Comparison of ENCODE assay signal across 16 cellular contexts in genomic region chr16:56269276-56269675, GRCh38.
DNase-seq lines count a peak whose midpoint lies in the region; ATAC-seq, FAIRE-seq and TF ChIP-seq lines count a peak whose summit lies in the region.
"Had no signal": no experiment of that assay in that cellular context is flagged by ENCODE, and none has a peak within 500 bp of the region (broad histone marks: within the 10 kb centered on the region; RNA-seq: fewer than 3 reads in every experiment).

No MANE protein-coding gene starts in this region.

- CTCF ChIA-PET in H1 (lab: Charles Lee; ENCODE audit: partially characterized antibody), result interaction anchor here (0.6 to 3.3 kb wide), 5 partner anchors 11 to 341 kb away, joined by 3 to 30 read pairs (median 6); no protein-coding TSS in a partner anchor
- CTCF ChIA-PET in CD4-positive, alpha-beta T cell (lab: Charles Lee), result no interaction called here

- no peak overlapping the region for H3K9ac ChIP-seq in H1 (replicated peaks in 1 of 4; ENCODE audit: extremely low read depth in 1 of 4, low read depth in 3 of 4, low read length in 3 of 4)

- H4K5ac ChIP-seq in H1 (ENCODE audit: insufficient read length, low read depth, low read length), result no peak overlapping the region

- DNase-seq in NCI-H774 (lab: John Stamatoyannopoulos, UW), result peak; percentile 11
- DNase-seq in H1 (ENCODE audit: low read depth in 1 of 2, low spot score in 2 of 2), result no peak
- no peak for DNase-seq in HUDEP-2 (lab: John Stamatoyannopoulos, UW; ENCODE audit: unreplicated experiment in 76 of 76)
- DNase-seq in CD4-positive, alpha-beta T cell, result no peak
- DNase-seq: activated CD4-positive, alpha-beta T cell treated with anti-CD3 and anti-CD28 coated beads for 1 hour; activated T-cell treated with anti-CD3 and anti-CD28 coated beads, Interleukin-2, amount 50 U/mL, for 24 hours; Calu3; KG1; NCI-H187; T-helper 1 cell had no signal

- no peak for TF ChIP-seq EP300 in H1 (IDR thresholded peaks at IDR 0.05; ENCODE audit: borderline replicate concordance in 1 of 2, low read depth in 2 of 2, low read length in 2 of 2)

- TF ChIP-seq RAD21 in H1 (IDR thresholded peaks at IDR 0.05 in 1 of 2, conservative IDR thresholded peaks at IDR 0.05 in 1 of 2; ENCODE audit: low read depth in 2 of 2, low read length in 2 of 2), result no peak

- no peak overlapping the region for H2BK20ac ChIP-seq in H1 (ENCODE audit: low read length)

- H3K27ac ChIP-seq in H1 (ENCODE audit: low read depth, low read length), result no peak overlapping the region
- H3K27ac ChIP-seq in muscle layer of duodenum (ENCODE audit: low read length), result peak overlapping the region; percentile 82
- peak overlapping the region; percentile 100 for H3K27ac ChIP-seq in temporal lobe (ENCODE audit: low read depth, low read length)
- no peak overlapping the region for H3K27ac ChIP-seq in CD4-positive, alpha-beta T cell (ENCODE audit: low read depth, low read length)

- no peaks in the 10 kb centered on the region for H3K36me3 Mint-ChIP-seq in CD4-positive, alpha-beta T cell (ENCODE audit: low read depth)

- H3K4me1 Mint-ChIP-seq in CD4-positive, alpha-beta T cell (ENCODE audit: low read depth), result peaks cover 8% of the 10 kb centered on the region

- no peak overlapping the region for H4K8ac ChIP-seq in H1 (ENCODE audit: extremely low read depth, insufficient read depth, low read length)

- H4K91ac ChIP-seq in H1 (replicated peaks; ENCODE audit: insufficient read length, low read length), result no peak overlapping the region

- no peaks in the 10 kb centered on the region for H3K27me3 Mint-ChIP-seq in CD4-positive, alpha-beta T cell

- H3K4me3 Mint-ChIP-seq in CD4-positive, alpha-beta T cell, result no peak overlapping the region
- H3K4me3 Mint-ChIP-seq: activated T-cell treated with anti-CD3 and anti-CD28 coated beads, Interleukin-2, amount 50 U/mL, for 24 hours had no signal

- H3K27me3 ChIP-seq in H1 (replicated peaks in 1 of 4; ENCODE audit: control insufficient read depth in 3 of 4, extremely low read depth in 1 of 4, insufficient read depth in 3 of 4, low read length in 3 of 4), result no peaks in the 10 kb centered on the region
- H3K27me3 ChIP-seq in muscle layer of duodenum (ENCODE audit: low read depth, low read length), result no peaks in the 10 kb centered on the region
- H3K27me3 ChIP-seq in CD4-positive, alpha-beta T cell (ENCODE audit: control insufficient read depth, insufficient read depth, low read length), result no peaks in the 10 kb centered on the region

- H3K14ac ChIP-seq in H1 (ENCODE audit: insufficient read length), result no peak overlapping the region

- H2BK120ac ChIP-seq in H1 (replicated peaks; ENCODE audit: low read depth, low read length), result no peak overlapping the region

- no peaks in the 10 kb centered on the region for H3K23me2 ChIP-seq in H1 (ENCODE audit: low read depth, low read length)

- POLR2A ChIA-PET in H1 (lab: Charles Lee; ENCODE audit: partially characterized antibody), result interaction anchor here (1.0 to 1.9 kb wide), 3 partner anchors 9 to 11 kb away, joined by 3 to 7 read pairs (median 4); no protein-coding TSS in a partner anchor
- POLR2A ChIA-PET in CD4-positive, alpha-beta T cell (lab: Charles Lee), result no interaction called here

- no peak overlapping the region for H3K56ac ChIP-seq in H1 (replicated peaks; ENCODE audit: insufficient read length, low read depth, low read length)

- no peak for TF ChIP-seq CTCF in H1 (IDR thresholded peaks at IDR 0.05; ENCODE audit: control extremely low read depth in 1 of 3, insufficient read depth in 1 of 3, low read depth in 1 of 3, low read length in 3 of 3)
- no peak for TF ChIP-seq CTCF in CD4-positive, alpha-beta T cell (IDR thresholded peaks at IDR 0.05)

- intact Hi-C loops in CD4-positive, alpha-beta T cell (cut with DNase I, micrococcal nuclease), result no loop called here

- no peak overlapping the region for H2BK15ac ChIP-seq in H1 (ENCODE audit: low read length)

- no peak for TF ChIP-seq POLR2A in H1 (IDR thresholded peaks at IDR 0.05; ENCODE audit: control extremely low read depth in 1 of 2, low read depth in 2 of 2, low read length in 2 of 2)

- FAIRE-seq in H1 (lab: Jason Lieb, UNC), result no peak
- FAIRE-seq: endometrium had no signal

- H3K9me3 ChIP-seq in H1 (ENCODE audit: insufficient read depth in 2 of 2, low read depth in 1 of 2, low read length in 1 of 2) (peaks cover 0 to 8% of the 10 kb centered on the region in 2 experiments; a peak in 2 of 4 replicates), muscle layer of duodenum (ENCODE audit: control insufficient read depth in 1 of 2, low read length in 2 of 2) (no peaks in the 10 kb centered on the region)
- no peaks in the 10 kb centered on the region for H3K9me3 ChIP-seq in CD4-positive, alpha-beta T cell (ENCODE audit: control insufficient read depth, low read length)
- H3K9me3 ChIP-seq: prostate gland had no signal

- H3K4me1 ChIP-seq in H1 (replicated peaks in 1 of 4; ENCODE audit: control insufficient read depth in 3 of 4, insufficient read depth in 4 of 4, low read length in 3 of 4) (peaks cover 0 to 9% (median 3%) of the 10 kb centered on the region in 4 experiments; a peak in 5 of 7 replicates), muscle layer of duodenum (ENCODE audit: control insufficient read depth in 1 of 2, insufficient read depth in 2 of 2, low read length in 2 of 2) (peaks cover 2 to 10% of the 10 kb centered on the region in 2 donors)
- H3K4me1 ChIP-seq: prostate gland had no signal

- no peak overlapping the region for H3K23ac ChIP-seq in H1 (ENCODE audit: insufficient read length)

- no peaks in the 10 kb centered on the region for H3K79me2 ChIP-seq in H1 (ENCODE audit: control insufficient read depth in 1 of 2, insufficient read depth in 2 of 2, low read length in 2 of 2)

- no peak overlapping the region for H2AK5ac ChIP-seq in H1 (ENCODE audit: low read depth, low read length)

- H3K4ac ChIP-seq in H1 (replicated peaks; ENCODE audit: insufficient read length, low read depth, low read length), result no peak overlapping the region

- no peak overlapping the region for H3K18ac ChIP-seq in H1 (ENCODE audit: extremely low read depth, low read length)

- ATAC-seq in CD4-positive, alpha-beta T cell (ENCODE audit: poor library complexity), result no peak
- no peak for ATAC-seq in GM21576 (IDR thresholded peaks at IDR 0.05; ENCODE audit: unreplicated experiment)

- peaks cover 1 to 4% of the 10 kb centered on the region in 2 experiments for H4K20me1 ChIP-seq in H1 (replicated peaks in 1 of 2; ENCODE audit: control insufficient read depth in 1 of 2, insufficient read depth in 2 of 2, low read length in 2 of 2)

- H3K9me3 Mint-ChIP-seq in CD4-positive, alpha-beta T cell, result no peaks in the 10 kb centered on the region
- H3K9me3 Mint-ChIP-seq: activated T-cell treated with anti-CD3 and anti-CD28 coated beads, Interleukin-2, amount 50 U/mL, for 24 hours had no signal

- WGBS in H1 (ENCODE audit: extremely low coverage in 1 of 2, insufficient coverage in 1 of 2, insufficient read length in 1 of 2, insufficient replicate concordance in 2 of 2, low coverage in 1 of 2, low lambda C conversion rate in 2 of 2, missing lambda C conversion rate in 1 of 2), 2 experiments, result 85% methylated on average over 13 of the region's 13 CpGs; no CpG with 5 or more reads in 1 of the 2 experiments

- H3K79me1 ChIP-seq in H1 (ENCODE audit: low read depth, low read length), result peaks cover 2% of the 10 kb centered on the region; the same call in 1 of the 2 replicates

- H3K4me3 ChIP-seq in H1 (ENCODE audit: extremely low read depth in 1 of 4, insufficient read depth in 2 of 4, low read depth in 3 of 4, low read length in 4 of 4) (no peak overlapping the region), muscle layer of duodenum (ENCODE audit: low read depth in 1 of 2, low read length in 2 of 2) (peak overlapping the region; percentile 30 to 41)
- H3K4me3 ChIP-seq: lung, prostate gland had no signal

- no peak overlapping the region for H3K4me2 ChIP-seq in H1 (ENCODE audit: insufficient read depth in 1 of 2, low read depth in 2 of 2, low read length in 2 of 2)

- peak overlapping the region; percentile 71; the same call in 1 of the 2 replicates for H2BK12ac ChIP-seq in H1 (ENCODE audit: low read depth, low read length)

- H2AFZ ChIP-seq in H1 (ENCODE audit: low read length), result no peak overlapping the region

- H3K36me3 ChIP-seq in H1 (ENCODE audit: control insufficient read depth in 2 of 4, insufficient read depth in 4 of 4, low read length in 3 of 4) (peaks cover 0 to 5% (median 0%) of the 10 kb centered on the region in 4 experiments; a peak in 1 of 8 replicates), muscle layer of duodenum (ENCODE audit: control insufficient read depth in 1 of 2, insufficient read depth in 2 of 2, low read length in 2 of 2) (no peaks in the 10 kb centered on the region)
- H3K36me3 ChIP-seq: prostate gland had no signal

- H3K27ac Mint-ChIP-seq in CD4-positive, alpha-beta T cell, result no peak overlapping the region
- H3K27ac Mint-ChIP-seq: activated T-cell treated with anti-CD3 and anti-CD28 coated beads, Interleukin-2, amount 50 U/mL, for 24 hours had no signal

- peak overlapping the region; percentile 16; the same call in 1 of the 2 replicates for H2BK5ac ChIP-seq in H1 (ENCODE audit: low read depth, low read length)

TF ChIP-seq in H1, 55 proteins besides CTCF, POLR2A, EP300 and RAD21 (continues in another document):
- TF ChIP-seq ATF2 (IDR thresholded peaks at IDR 0.05; ENCODE audit: low read length) (no peak), NANOG (IDR thresholded peaks at IDR 0.05; ENCODE audit: insufficient read depth, low read depth, low read length, poor library complexity, severe bottlenecking) (no peak), SP4 (IDR thresholded peaks at IDR 0.05; ENCODE audit: low read length) (no peak), CHD1 (IDR thresholded peaks at IDR 0.05; ENCODE audit: low read depth, low read length) (no peak), GTF2F1 (IDR thresholded peaks at IDR 0.05; ENCODE audit: borderline replicate concordance, low read depth, low read length) (no peak), TAF7 (optimal IDR thresholded peaks at IDR 0.05; ENCODE audit: borderline replicate concordance, low read depth, low read length) (no peak), BACH1 (IDR thresholded peaks at IDR 0.05; ENCODE audit: low read length) (no peak), MAFK (IDR thresholded peaks at IDR 0.05; ENCODE audit: low read depth, low read length) (no peak), SIRT6 (IDR thresholded peaks at IDR 0.05; ENCODE audit: low read length) (no peak), BRCA1 (IDR thresholded peaks at IDR 0.05; ENCODE audit: low read depth, low read length) (no peak)

Comparison
In these comparisons a context has a peak if more than half of its experiments do, and no peak if none do; other contexts are left out.
1. H3K27ac ChIP-seq: peak in muscle layer of duodenum (single experiment) and temporal lobe (single experiment); none in H1 (single experiment) and CD4-positive, alpha-beta T cell (single experiment).
2. H3K4me3 ChIP-seq: peak in muscle layer of duodenum (2 of 2); none in H1 (0 of 4).